ENCODE assay signal across 1 cellular context in the genomic region with DNA sequence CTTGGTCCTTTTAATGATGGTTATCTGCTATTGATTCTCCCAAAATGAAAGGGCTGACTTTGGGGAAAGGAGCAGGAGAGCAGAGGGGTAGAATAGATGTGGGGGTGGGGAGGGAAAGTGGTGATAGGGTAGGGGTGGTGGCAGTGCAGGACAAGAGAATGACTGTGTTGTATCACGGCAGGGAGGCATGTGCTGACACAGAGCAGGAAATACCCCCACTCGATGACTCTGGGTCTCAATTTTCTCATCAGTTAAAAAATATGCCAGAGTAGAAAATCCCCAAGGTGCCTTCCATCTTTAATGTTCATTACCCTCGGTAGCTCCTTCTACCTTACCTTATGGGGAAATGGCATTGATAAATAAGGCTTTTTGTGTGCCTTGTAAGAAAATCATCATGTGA.
TF ChIP-seq lines count a peak whose summit lies in the region.

No MANE protein-coding gene starts in this region.

TF ChIP-seq in GM23338, 12 proteins besides CTCF, POLR2A, EP300 and RAD21 (continued from another document):
- TF ChIP-seq ZNF462 (CRISPR knock-in tag; IDR thresholded peaks at IDR 0.05) = no peak
- TF ChIP-seq ZNF114 (CRISPR knock-in tag; IDR thresholded peaks at IDR 0.05) = no peak
- no peak for TF ChIP-seq JUNB (IDR thresholded peaks at IDR 0.05; ENCODE audit: unreplicated experiment)
- TF ChIP-seq EZH2 (IDR thresholded peaks at IDR 0.05; ENCODE audit: low read depth, unreplicated experiment) = no peak
